In genomic region chr4:148951346-148951745, GRCh38 we compare ENCODE assay signal across 21 cellular contexts.
"Had no signal": no experiment of that assay in that cellular context is flagged by ENCODE, and none has a peak within 500 bp of the region (broad histone marks: within the 10 kb centered on the region; RNA-seq: fewer than 3 reads in every experiment).

No MANE protein-coding gene starts in this region.

- H3K27me3 Mint-ChIP-seq: activated CD4-positive, alpha-beta memory T cell treated with anti-CD3 and anti-CD28 coated beads, Interleukin-2, amount 10 ng/mL, durations not matched to agents 7 days and 5 days; activated CD8-positive, alpha-beta memory T cell treated with anti-CD3 and anti-CD28 coated beads, Interleukin-2, amount 10 ng/mL, durations not matched to agents 7 days and 5 days; brain; natural killer cell treated with Interleukin-12 subunit alpha and Interleukin-12 subunit beta and Interleukin-15 and Interleukin-18, amount 100 ng/mL, for 72 hours; T-cell had no signal

- DNase-seq: activated CD4-positive, alpha-beta memory T cell treated with anti-CD3 and anti-CD28 coated beads, Interleukin-2, amount 10 ng/mL, durations not matched to agents 7 days and 5 days; activated CD4-positive, alpha-beta T cell treated with anti-CD3 and anti-CD28 coated beads for 48 hours; activated CD4-positive, CD25-positive, alpha-beta regulatory T cell; activated CD8-positive, alpha-beta memory T cell treated with anti-CD3 and anti-CD28 coated beads, Interleukin-2, amount 10 ng/mL, durations not matched to agents 7 days and 5 days; activated naive CD4-positive, alpha-beta T cell treated with anti-CD3 and anti-CD28 coated beads for 36 hours; activated T-cell treated with anti-CD3 and anti-CD28 coated beads, Interleukin-2, amount 50 U/mL, for 1 hour; heart left ventricle; immature natural killer cell; kidney glomerular epithelial cell; stimulated activated CD4-positive, alpha-beta T cell treated with anti-CD3 and anti-CD28 coated beads, Interleukin-12 subunit alpha, Interleukin-12 subunit beta, amount 100 ng/mL, for 4 hours; stimulated activated CD4-positive, alpha-beta T cell treated with anti-CD3 and anti-CD28 coated beads, Interleukin-2, amount 100 ng/mL, for 24 hours; stimulated activated naive CD8-positive, alpha-beta T cell treated with anti-CD3 and anti-CD28 coated beads, Interleukin-15, Interleukin-2, amounts not matched to agents 100 U/mL and 50 U/mL, for 24 hours; substantia nigra; T-cell; tibial artery had no signal

- H3K27ac Mint-ChIP-seq: activated CD4-positive, alpha-beta memory T cell treated with anti-CD3 and anti-CD28 coated beads, Interleukin-2, amount 10 ng/mL, durations not matched to agents 7 days and 5 days; activated CD8-positive, alpha-beta memory T cell treated with anti-CD3 and anti-CD28 coated beads, Interleukin-2, amount 10 ng/mL, durations not matched to agents 7 days and 5 days; activated naive CD4-positive, alpha-beta T cell treated with anti-CD3 and anti-CD28 coated beads for 36 hours; activated T-helper 2 cell treated with anti-CD3 and anti-CD28 coated beads, Interferon-gamma antibody, Interleukin-2, Interleukin-4, amounts not matched to agents 10 μg/mL and 5 μg/mL and 100 μg/mL, durations not matched to agents 14 hours and 24 hours and 36 hours; brain; immature natural killer cell; natural killer cell treated with Interleukin-12 subunit alpha and Interleukin-12 subunit beta and Interleukin-15 and Interleukin-18, amount 100 ng/mL, for 72 hours; T-cell had no signal

- H3K27me3 ChIP-seq: gastroesophageal sphincter, heart left ventricle, tibial artery, vagina had no signal

- H3K4me3 Mint-ChIP-seq: activated CD4-positive, alpha-beta memory T cell treated with anti-CD3 and anti-CD28 coated beads, Interleukin-2, amount 10 ng/mL, durations not matched to agents 7 days and 5 days; activated CD8-positive, alpha-beta memory T cell treated with anti-CD3 and anti-CD28 coated beads, Interleukin-2, amount 10 ng/mL, durations not matched to agents 7 days and 5 days; activated naive CD4-positive, alpha-beta T cell treated with anti-CD3 and anti-CD28 coated beads for 36 hours; brain; immature natural killer cell; natural killer cell treated with Interleukin-12 subunit alpha and Interleukin-12 subunit beta and Interleukin-15 and Interleukin-18, amount 100 ng/mL, for 72 hours; T-cell had no signal

- ATAC-seq: activated CD8-positive, alpha-beta memory T cell treated with anti-CD3 and anti-CD28 coated beads, Interleukin-2, amount 10 ng/mL, durations not matched to agents 7 days and 5 days; gastroesophageal sphincter; heart left ventricle; natural killer cell treated with Interleukin-12 subunit alpha and Interleukin-12 subunit beta and Interleukin-15 and Interleukin-18, amount 100 ng/mL, for 72 hours; stimulated activated naive CD8-positive, alpha-beta T cell treated with anti-CD3 and anti-CD28 coated beads, Interleukin-15, Interleukin-2, amounts not matched to agents 100 U/mL and 50 U/mL, for 24 hours; T-cell had no signal

- H3K36me3 Mint-ChIP-seq: activated CD8-positive, alpha-beta memory T cell treated with anti-CD3 and anti-CD28 coated beads, Interleukin-2, amount 10 ng/mL, durations not matched to agents 7 days and 5 days; brain; immature natural killer cell; natural killer cell treated with Interleukin-12 subunit alpha and Interleukin-12 subunit beta and Interleukin-15 and Interleukin-18, amount 100 ng/mL, for 72 hours; T-cell had no signal

- H3K4me1 ChIP-seq: heart left ventricle, tibial artery had no signal

- H3K9me3 Mint-ChIP-seq: activated CD4-positive, alpha-beta memory T cell treated with anti-CD3 and anti-CD28 coated beads, Interleukin-2, amount 10 ng/mL, durations not matched to agents 7 days and 5 days; activated naive CD4-positive, alpha-beta T cell treated with anti-CD3 and anti-CD28 coated beads for 36 hours; activated T-helper 2 cell treated with anti-CD3 and anti-CD28 coated beads, Interferon-gamma antibody, Interleukin-2, Interleukin-4, amounts not matched to agents 10 μg/mL and 5 μg/mL and 100 μg/mL, durations not matched to agents 14 hours and 24 hours and 36 hours had no signal

- H3K9me3 ChIP-seq: gastroesophageal sphincter, heart left ventricle, tibial artery, vagina had no signal

- H3K4me3 ChIP-seq: coronary artery, gastroesophageal sphincter, heart left ventricle, tibial artery, vagina had no signal

- H3K36me3 ChIP-seq: gastroesophageal sphincter, heart left ventricle, tibial artery, vagina had no signal

- H3K27ac ChIP-seq: coronary artery, gastroesophageal sphincter, heart left ventricle, tibial artery, vagina had no signal

- H3K4me1 Mint-ChIP-seq: activated CD4-positive, alpha-beta memory T cell treated with anti-CD3 and anti-CD28 coated beads, Interleukin-2, amount 10 ng/mL, durations not matched to agents 7 days and 5 days; activated CD8-positive, alpha-beta memory T cell treated with anti-CD3 and anti-CD28 coated beads, Interleukin-2, amount 10 ng/mL, durations not matched to agents 7 days and 5 days; brain; immature natural killer cell; T-cell had no signal
